ENCODE assay signal across 19 cellular contexts in the genomic region with DNA sequence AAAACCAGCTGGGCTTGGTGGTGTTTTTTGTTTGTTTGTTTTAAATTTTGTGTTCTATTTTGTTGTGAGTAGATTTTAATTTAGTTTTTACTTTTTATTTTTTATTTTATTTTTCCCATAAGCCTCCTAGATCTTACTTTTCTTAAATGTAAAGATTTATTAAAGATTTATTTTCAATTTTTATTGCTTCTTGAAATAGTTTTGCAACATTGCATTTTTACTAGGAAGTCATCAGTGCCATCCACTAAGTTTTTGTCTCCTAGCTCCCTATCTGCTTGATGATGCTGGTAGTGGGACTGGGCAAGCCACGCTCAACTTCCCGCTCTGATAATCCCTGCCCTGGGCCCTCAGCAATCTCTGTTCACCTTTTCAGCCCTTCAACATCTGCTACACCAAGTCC.
DNase-seq lines count a peak whose midpoint lies in the region; ATAC-seq, FAIRE-seq and TF ChIP-seq lines count a peak whose summit lies in the region.
"Had no signal": no experiment of that assay in that cellular context is flagged by ENCODE, and none has a peak within 500 bp of the region (broad histone marks: within the 10 kb centered on the region; RNA-seq: fewer than 3 reads in every experiment).

No MANE protein-coding gene starts in this region.

- TF ChIP-seq CTCF in K562 (IDR thresholded peaks at IDR 0.05 in 2 of 3, conservative IDR thresholded peaks at IDR 0.05 in 1 of 3; ENCODE audit: insufficient read depth in 2 of 3, low read depth in 1 of 3, low read length in 3 of 3) (no peak), kidney (IDR thresholded peaks at IDR 0.05; ENCODE audit: borderline replicate concordance, extremely low read depth, insufficient read depth) (no peak), D721Med (IDR thresholded peaks at IDR 0.05; ENCODE audit: insufficient read depth, missing control alignments) (no peak)

- H3K36me3 ChIP-seq in K562 (ENCODE audit: control insufficient read depth, insufficient read depth, low read length) (no peaks in the 10 kb centered on the region), kidney (ENCODE audit: control insufficient read depth in 1 of 2, insufficient read depth in 2 of 2, low read length in 2 of 2) (no peaks in the 10 kb centered on the region)

- H4K20me1 ChIP-seq in K562 (replicated peaks; ENCODE audit: control insufficient read depth, insufficient read depth, low read length), result no peaks in the 10 kb centered on the region

- FAIRE-seq in G401.6 (lab: Jason Lieb, UNC), result peak; percentile 81
- no peak for FAIRE-seq in K562 (lab: Jason Lieb, UNC)
- FAIRE-seq in kidney (lab: Jason Lieb, UNC), result peak; percentile 11
- no peak for FAIRE-seq in D721Med (lab: Jason Lieb, UNC)
- FAIRE-seq: A549, GM12878 had no signal

- POLR2A ChIA-PET in K562 (lab: Yijun Ruan, JAX), result no interaction called here

- no peak for TF ChIP-seq RAD21 in K562 (CRISPR knock-in tag; conservative IDR thresholded peaks at IDR 0.05 in 1 of 2, IDR thresholded peaks at IDR 0.05 in 1 of 2)

- H2AFZ ChIP-seq in K562 (ENCODE audit: low read depth, low read length), result no peak overlapping the region

- intact Hi-C loops in K562 (cut with micrococcal nuclease), result no loop called here
- intact Hi-C loops in kidney (cut with DNase I), result no loop called here

- H3K4me2 ChIP-seq in K562 (ENCODE audit: insufficient read depth, low read length), result no peak overlapping the region
- H3K4me2 ChIP-seq: A549 had no signal

- H3K9ac ChIP-seq in K562 (ENCODE audit: insufficient read depth in 1 of 2, low read depth in 2 of 2, low read length in 2 of 2), result no peak overlapping the region
- no peak overlapping the region for H3K9ac ChIP-seq in kidney (ENCODE audit: low read length in 2 of 2)

- no peak overlapping the region for H3K4me3 ChIP-seq in K562
- H3K4me3 ChIP-seq in kidney (ENCODE audit: low read length in 2 of 2), result no peak overlapping the region
- H3K4me3 ChIP-seq: A549, GM12878 had no signal

- ATAC-seq in K562, result no peak
- ATAC-seq: A549, GM12878, HCT116 had no signal

- BruUV-seq in K562 (replicated peaks; lab: Mats Ljungman, UMichigan), result no TSS peak

- H3K79me2 ChIP-seq in K562 (ENCODE audit: control insufficient read depth, insufficient read depth, low read length), result no peaks in the 10 kb centered on the region

- TF ChIP-seq EP300 in K562 (IDR thresholded peaks at IDR 0.05; ENCODE audit: low read length), result no peak

- TF ChIP-seq POLR2A in K562 (conservative IDR thresholded peaks at IDR 0.05), result no peak

- in situ Hi-C loops in K562 (cut with MboI), result no loop called here

- no peaks in the 10 kb centered on the region for H3K27me3 ChIP-seq in K562 (ENCODE audit: control insufficient read depth in 2 of 2, insufficient read depth in 2 of 2, low read length in 2 of 2)

- H3K9me1 ChIP-seq in K562 (ENCODE audit: control insufficient read depth, insufficient read depth, low read length), result no peaks in the 10 kb centered on the region

- WGBS in K562 (ENCODE audit: insufficient coverage, low coverage, missing lambda C conversion rate), result 47% methylated on average over 2 of the region's 2 CpGs

- no peaks in the 10 kb centered on the region for H3K9me3 ChIP-seq in K562 (replicated peaks; ENCODE audit: control insufficient read depth, insufficient read depth, low read depth, low read length)
- H3K9me3 ChIP-seq in kidney (ENCODE audit: control insufficient read depth in 1 of 2, low read length in 2 of 2), result no peaks in the 10 kb centered on the region
- H3K9me3 ChIP-seq: A549, Caco-2 had no signal

- DNase-seq in NCI-H510A treated with DMSO at 0.1 percent for 48 hours (lab: John Stamatoyannopoulos, UW) (peak; percentile 20), NCI-H510A (lab: John Stamatoyannopoulos, UW) (no peak), K562 (ENCODE audit: extremely low read depth in 1 of 4, low spot score in 3 of 4) (no peak), kidney (no peak), DMS 273 treated with DMSO at 0.1 percent for 48 hours (lab: John Stamatoyannopoulos, UW) (no peak), D721Med (ENCODE audit: insufficient read length, low spot score) (no peak)
- DNase-seq: AML-193; Caco-2; CD4-positive, alpha-beta T cell; DMS79 treated with DMSO at 0.1 percent for 48 hours; GOT3; H7; HFFc6 had no signal

- CTCF ChIA-PET in K562 (lab: Yijun Ruan, JAX; ENCODE audit: low intra/inter-chr PET ratio), result no interaction called here

- no peak overlapping the region for H3K27ac ChIP-seq in K562 (ENCODE audit: extremely low read depth, low read depth, low read length)
- H3K27ac ChIP-seq in kidney (ENCODE audit: low read depth in 2 of 2, low read length in 2 of 2), result no peak overlapping the region
- H3K27ac ChIP-seq: 22Rv1, A549, C4-2B had no signal

- H3K4me1 ChIP-seq in K562 (replicated peaks in 1 of 2; ENCODE audit: control insufficient read depth in 2 of 2, insufficient read depth in 2 of 2, low read length in 2 of 2), result no peaks in the 10 kb centered on the region
- H3K4me1 ChIP-seq in kidney (ENCODE audit: control insufficient read depth in 1 of 2, insufficient read depth in 1 of 2, low read depth in 1 of 2, low read length in 2 of 2), result peaks cover 0 to 2% of the 10 kb centered on the region in 2 donors
- H3K4me1 ChIP-seq: Caco-2 had no signal

TF ChIP-seq in K562, 482 proteins besides CTCF, POLR2A, EP300 and RAD21:
- TF ChIP-seq ZNF589 (CRISPR knock-in tag; IDR thresholded peaks at IDR 0.05; ENCODE audit: low read depth) (no peak), SP1 (CRISPR knock-in tag; IDR thresholded peaks at IDR 0.05) (no peak), MAFG (tag; conservative IDR thresholded peaks at IDR 0.05) (0 out of 2 replicates have a peak, but pooled peaks have one; percentile 7), RBBP5 (IDR thresholded peaks at IDR 0.05; ENCODE audit: borderline replicate concordance, insufficient read depth, low read length, poor library complexity, severe bottlenecking) (no peak), AFF1 (IDR thresholded peaks at IDR 0.05; ENCODE audit: low read depth in 1 of 2, partially characterized antibody in 2 of 2) (no peak), LCOR (CRISPR knock-in tag; IDR thresholded peaks at IDR 0.05) (no peak), C11orf30 (IDR thresholded peaks at IDR 0.05; ENCODE audit: low read depth) (peak; percentile 64), CSDE1 (IDR thresholded peaks at IDR 0.05) (no peak), NCOA6 (IDR thresholded peaks at IDR 0.05) (no peak), ZNF316 (IDR thresholded peaks at IDR 0.05) (peak; percentile 70), NFE2L1 (tag; IDR thresholded peaks at IDR 0.05; ENCODE audit: borderline replicate concordance, low read depth) (no peak), ZNF253 (CRISPR knock-in tag; conservative IDR thresholded peaks at IDR 0.05) (no peak), ZNF583 (CRISPR knock-in tag; IDR thresholded peaks at IDR 0.05) (no peak), ZNF699 (CRISPR knock-in tag; IDR thresholded peaks at IDR 0.05; ENCODE audit: insufficient replicate concordance) (no peak), NR1H2 (CRISPR knock-in tag; IDR thresholded peaks at IDR 0.05) (no peak), FUS (optimal IDR thresholded peaks at IDR 0.05; ENCODE audit: low read depth, low read length) (no peak)
- TF ChIP-seq, protein P1, sequence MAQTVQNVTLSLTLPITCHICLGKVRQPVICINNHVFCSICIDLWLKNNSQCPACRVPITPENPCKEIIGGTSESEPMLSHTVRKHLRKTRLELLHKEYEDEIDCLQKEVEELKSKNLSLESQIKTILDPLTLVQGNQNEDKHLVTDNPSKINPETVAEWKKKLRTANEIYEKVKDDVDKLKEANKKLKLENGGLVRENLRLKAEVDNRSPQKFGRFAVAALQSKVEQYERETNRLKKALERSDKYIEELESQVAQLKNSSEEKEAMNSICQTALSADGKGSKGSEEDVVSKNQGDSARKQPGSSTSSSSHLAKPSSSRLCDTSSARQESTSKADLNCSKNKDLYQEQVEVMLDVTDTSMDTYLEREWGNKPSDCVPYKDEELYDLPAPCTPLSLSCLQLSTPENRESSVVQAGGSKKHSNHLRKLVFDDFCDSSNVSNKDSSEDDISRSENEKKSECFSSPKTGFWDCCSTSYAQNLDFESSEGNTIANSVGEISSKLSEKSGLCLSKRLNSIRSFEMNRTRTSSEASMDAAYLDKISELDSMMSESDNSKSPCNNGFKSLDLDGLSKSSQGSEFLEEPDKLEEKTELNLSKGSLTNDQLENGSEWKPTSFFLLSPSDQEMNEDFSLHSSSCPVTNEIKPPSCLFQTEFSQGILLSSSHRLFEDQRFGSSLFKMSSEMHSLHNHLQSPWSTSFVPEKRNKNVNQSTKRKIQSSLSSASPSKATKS (CRISPR knock-in tag; IDR thresholded peaks at IDR 0.05), result no peak
